In the genomic region with DNA sequence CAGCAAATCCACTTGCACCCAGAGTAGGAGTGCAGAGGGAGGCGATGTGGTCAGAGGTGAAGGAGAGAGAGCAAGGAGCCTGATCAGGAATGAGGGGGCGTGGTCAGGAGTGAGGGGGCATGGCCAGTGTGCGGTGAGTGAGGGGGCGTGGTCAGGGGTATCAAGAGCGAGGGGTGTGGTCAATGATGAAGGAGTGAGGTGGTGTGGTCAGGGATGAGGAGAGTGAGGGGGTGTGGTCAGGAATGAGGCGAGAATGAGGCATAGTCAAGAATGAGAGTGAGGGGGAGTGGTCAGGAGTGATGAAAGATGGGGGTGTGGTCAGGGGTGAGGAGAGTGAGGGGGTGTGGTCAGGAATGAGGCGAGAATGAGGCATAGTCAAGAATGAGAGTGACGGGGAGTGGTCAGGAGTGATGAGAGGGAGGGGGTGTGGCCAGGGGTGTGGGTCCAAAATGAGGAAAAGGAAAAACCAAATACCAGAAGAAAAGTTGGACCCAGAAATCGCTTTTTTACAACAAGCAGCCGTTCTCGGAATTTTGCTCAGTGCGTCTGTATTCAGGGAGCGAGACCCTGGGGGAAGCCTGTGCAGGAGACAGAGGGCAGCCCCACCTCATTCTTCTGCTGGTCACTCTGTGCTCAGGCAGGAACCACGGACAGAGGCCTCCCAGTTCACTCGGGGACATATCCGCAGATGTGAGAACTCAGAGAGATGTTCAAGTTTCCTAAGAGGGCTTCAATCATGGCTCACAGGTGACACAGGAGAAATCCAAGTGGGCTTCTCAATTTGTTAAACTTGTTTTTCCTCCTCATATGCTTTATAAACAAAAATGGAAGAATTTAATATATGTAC, we compare ENCODE assay signal across 11 cellular contexts. TPM values are rescaled to one million over a fixed set of nuclear protein-coding genes. Genes with fewer than 3 reads are reported as not detected.
DNase-seq lines count a peak whose midpoint lies in the region; ATAC-seq lines count a peak whose summit lies in the region.
"Had no signal": no experiment of that assay in that cellular context is flagged by ENCODE, and none has a peak within 500 bp of the region (broad histone marks: within the 10 kb centered on the region; RNA-seq: fewer than 3 reads in every experiment).

No MANE protein-coding gene starts in this region.

- peaks cover 0 to 2% of the 10 kb centered on the region in 2 donors for H3K27me3 ChIP-seq in naive thymus-derived CD4-positive, alpha-beta T cell (ENCODE audit: control insufficient read depth in 2 of 2, insufficient read depth in 2 of 2, low read length in 2 of 2)

- CTCF ChIA-PET in naive thymus-derived CD4-positive, alpha-beta T cell (lab: Charles Lee), result no interaction called here

- peaks cover 9% of the 10 kb centered on the region for H3K27me3 Mint-ChIP-seq in dendritic cell treated with granulocyte-macrophage colony-stimulating factor and Interleukin-4, amounts not matched to agents 40 ng/mL and 50 ng/mL, for 4 days
- H3K27me3 Mint-ChIP-seq in naive thymus-derived CD4-positive, alpha-beta T cell, result peaks cover 7 to 23% (median 12%) of the 10 kb centered on the region in 5 donors

- H3K9me3 ChIP-seq in naive thymus-derived CD4-positive, alpha-beta T cell (ENCODE audit: control insufficient read depth in 2 of 3, low read length in 3 of 3), result no peaks in the 10 kb centered on the region

- no peaks in the 10 kb centered on the region for H3K36me3 ChIP-seq in naive thymus-derived CD4-positive, alpha-beta T cell (ENCODE audit: control insufficient read depth in 2 of 3, insufficient read depth in 3 of 3, low read length in 3 of 3)

- H3K4me3 ChIP-seq in naive thymus-derived CD4-positive, alpha-beta T cell (ENCODE audit: low read length), result no peak overlapping the region

- peak overlapping the region; percentile 58 for H3K4me3 Mint-ChIP-seq in dendritic cell treated with granulocyte-macrophage colony-stimulating factor and Interleukin-4, amounts not matched to agents 40 ng/mL and 50 ng/mL, for 4 days
- peak overlapping the region in 1 of 10 donors; percentile 23 for H3K4me3 Mint-ChIP-seq in naive thymus-derived CD4-positive, alpha-beta T cell

- no peak overlapping the region for H3K27ac ChIP-seq in naive thymus-derived CD4-positive, alpha-beta T cell (ENCODE audit: low read depth, low read length)
- H3K27ac ChIP-seq: parathyroid adenoma had no signal

- no peaks in the 10 kb centered on the region for H3K36me3 Mint-ChIP-seq in dendritic cell treated with granulocyte-macrophage colony-stimulating factor and Interleukin-4, amounts not matched to agents 40 ng/mL and 50 ng/mL, for 4 days (ENCODE audit: low read depth)
- no peaks in the 10 kb centered on the region for H3K36me3 Mint-ChIP-seq in naive thymus-derived CD4-positive, alpha-beta T cell

- peak; percentile 87 for DNase-seq in Daoy (ENCODE audit: low read depth)
- peak; percentile 29 for DNase-seq in LoVo (ENCODE audit: low spot score)
- DNase-seq in naive thymus-derived CD4-positive, alpha-beta T cell, result no peak
- DNase-seq in activated naive CD4-positive, alpha-beta T cell treated with anti-CD3 and anti-CD28 coated beads, Interleukin-2, amount 50 U/mL, for 16 hours, result no peak
- no peak for DNase-seq in left lobe of liver (ENCODE audit: low spot score)
- DNase-seq in NCI-H2029 treated with DMSO at 0.1 percent for 48 hours (lab: John Stamatoyannopoulos, UW), result no peak
- DNase-seq: activated gamma-delta T cell, NCI-H1436 treated with DMSO at 0.1 percent for 48 hours had no signal

- peak; percentile 72 for ATAC-seq in naive thymus-derived CD4-positive, alpha-beta T cell
- ATAC-seq in GM21390 (IDR thresholded peaks at IDR 0.05; ENCODE audit: unreplicated experiment) (no peak), left lobe of liver (no peak)

- no peaks in the 10 kb centered on the region for H3K4me1 ChIP-seq in naive thymus-derived CD4-positive, alpha-beta T cell (ENCODE audit: control insufficient read depth in 2 of 2, insufficient read depth in 2 of 2, low read length in 2 of 2)

- intact Hi-C loops in dendritic cell treated with granulocyte-macrophage colony-stimulating factor and Interleukin-4, amounts not matched to agents 40 ng/mL and 50 ng/mL, for 4 days (cut with micrococcal nuclease), result no loop called here
- intact Hi-C loops in naive thymus-derived CD4-positive, alpha-beta T cell (cut with micrococcal nuclease), result no loop called here

- POLR2A ChIA-PET in naive thymus-derived CD4-positive, alpha-beta T cell (lab: Charles Lee), result no interaction called here

- no peak overlapping the region for H3K27ac Mint-ChIP-seq in dendritic cell treated with granulocyte-macrophage colony-stimulating factor and Interleukin-4, amounts not matched to agents 40 ng/mL and 50 ng/mL, for 4 days
- H3K27ac Mint-ChIP-seq in naive thymus-derived CD4-positive, alpha-beta T cell, result no peak overlapping the region

- H3K4me1 Mint-ChIP-seq in dendritic cell treated with granulocyte-macrophage colony-stimulating factor and Interleukin-4, amounts not matched to agents 40 ng/mL and 50 ng/mL, for 4 days (ENCODE audit: low read depth), result peaks cover 13% of the 10 kb centered on the region
- no peaks in the 10 kb centered on the region for H3K4me1 Mint-ChIP-seq in naive thymus-derived CD4-positive, alpha-beta T cell

- H3K9me3 Mint-ChIP-seq in dendritic cell treated with granulocyte-macrophage colony-stimulating factor and Interleukin-4, amounts not matched to agents 40 ng/mL and 50 ng/mL, for 4 days, result no peaks in the 10 kb centered on the region
- H3K9me3 Mint-ChIP-seq in naive thymus-derived CD4-positive, alpha-beta T cell, result peaks cover 0 to 5% (median 0%) of the 10 kb centered on the region in 11 donors

RNA-seq across cellular contexts. Expression of a gene that starts 47.5 kb away (rescaled TPM):
- 2.7 and 3.3 TPM in 2 replicates for total RNA-seq in Daoy (2014; rRNA removed; shearing (Covaris generic))
- total RNA-seq in naive thymus-derived CD4-positive, alpha-beta T cell, result not detected
- polyA plus RNA-seq in naive thymus-derived CD4-positive, alpha-beta T cell, result not detected
- not detected for total RNA-seq in left lobe of liver

Comparison
In these comparisons a context has a peak if more than half of its experiments do, and no peak if none do; other contexts are left out.
1. DNase-seq: peak in Daoy (single experiment) and LoVo (single experiment); none in naive thymus-derived CD4-positive, alpha-beta T cell (0 of 9), activated naive CD4-positive, alpha-beta T cell treated with anti-CD3 and anti-CD28 coated beads, Interleukin-2, amount 50 U/mL, for 16 hours (single experiment), left lobe of liver (single experiment) and NCI-H2029 treated with DMSO at 0.1 percent for 48 hours (single experiment).